ENCODE assay signal across 12 cellular contexts in the genomic region with DNA sequence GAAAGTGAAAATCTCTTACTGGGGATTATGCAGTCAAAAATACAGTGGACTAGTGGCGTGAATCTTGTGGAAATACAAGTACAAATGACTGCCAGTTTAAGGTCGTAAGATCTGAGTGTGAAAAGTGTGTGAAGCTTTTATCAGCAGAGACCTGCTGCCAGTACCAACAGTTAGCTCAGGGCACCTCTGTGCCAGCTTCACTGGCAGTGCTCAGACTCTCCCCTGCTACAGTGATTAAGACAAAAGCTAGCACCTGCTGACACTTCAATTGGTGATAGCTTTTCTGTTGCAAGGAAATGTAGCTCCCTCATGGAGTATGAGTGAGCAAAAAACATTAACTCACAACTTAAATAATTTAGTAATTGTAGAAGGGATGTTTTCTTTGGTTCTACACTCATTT.
"Had no signal": no experiment of that assay in that cellular context is flagged by ENCODE, and none has a peak within 500 bp of the region (broad histone marks: within the 10 kb centered on the region; RNA-seq: fewer than 3 reads in every experiment).

No MANE protein-coding gene starts in this region.

- H3K27ac ChIP-seq: hepatocyte, parathyroid adenoma had no signal

- H3K27me3 ChIP-seq: hepatocyte, uterus had no signal

- H3K4me3 Mint-ChIP-seq: naive thymus-derived CD4-positive, alpha-beta T cell; stimulated activated effector memory CD8-positive, alpha-beta T cell treated with anti-CD3 and anti-CD28 coated beads, Interleukin-12 subunit alpha, Interleukin-12 subunit beta, amount 100 ng/mL, for 72 hours had no signal

- H3K36me3 ChIP-seq: uterus had no signal

- ATAC-seq: left lobe of liver; mucosa of descending colon; naive thymus-derived CD4-positive, alpha-beta T cell; stimulated activated effector memory CD8-positive, alpha-beta T cell treated with anti-CD3 and anti-CD28 coated beads, Interleukin-12 subunit alpha, Interleukin-12 subunit beta, amount 100 ng/mL, for 72 hours had no signal

- H3K4me1 Mint-ChIP-seq: naive thymus-derived CD4-positive, alpha-beta T cell; stimulated activated effector memory CD8-positive, alpha-beta T cell treated with anti-CD3 and anti-CD28 coated beads, Interleukin-12 subunit alpha, Interleukin-12 subunit beta, amount 100 ng/mL, for 72 hours had no signal

- DNase-seq: activated CD4-positive, alpha-beta T cell treated with anti-CD3 and anti-CD28 coated beads, Interleukin-2, amount 50 U/mL, for 48 hours; activated CD4-positive, CD25-positive, alpha-beta regulatory T cell treated with anti-CD3 and anti-CD28 coated beads, Interleukin-2, amount 50 U/mL, for 72 hours; activated naive CD4-positive, alpha-beta T cell treated with anti-CD3 and anti-CD28 coated beads, Interleukin-2, amount 50 U/mL, for 16 hours; activated T-cell treated with anti-CD3 and anti-CD28 coated beads, Interleukin-2, amount 50 U/mL, for 1 hour; islet precursor cell; mucosa of descending colon; naive thymus-derived CD4-positive, alpha-beta T cell; uterus had no signal

- H3K27ac Mint-ChIP-seq: stimulated activated effector memory CD8-positive, alpha-beta T cell treated with anti-CD3 and anti-CD28 coated beads, Interleukin-12 subunit alpha, Interleukin-12 subunit beta, amount 100 ng/mL, for 72 hours had no signal

- H3K27me3 Mint-ChIP-seq: naive thymus-derived CD4-positive, alpha-beta T cell had no signal

- H3K4me3 ChIP-seq: hepatocyte, mucosa of descending colon, uterus had no signal

- H3K9me3 ChIP-seq: uterus had no signal

- H3K9me3 Mint-ChIP-seq: stimulated activated effector memory CD8-positive, alpha-beta T cell treated with anti-CD3 and anti-CD28 coated beads, Interleukin-12 subunit alpha, Interleukin-12 subunit beta, amount 100 ng/mL, for 72 hours had no signal
